2 cellular contexts compared by ENCODE assay signal in the genomic region with DNA sequence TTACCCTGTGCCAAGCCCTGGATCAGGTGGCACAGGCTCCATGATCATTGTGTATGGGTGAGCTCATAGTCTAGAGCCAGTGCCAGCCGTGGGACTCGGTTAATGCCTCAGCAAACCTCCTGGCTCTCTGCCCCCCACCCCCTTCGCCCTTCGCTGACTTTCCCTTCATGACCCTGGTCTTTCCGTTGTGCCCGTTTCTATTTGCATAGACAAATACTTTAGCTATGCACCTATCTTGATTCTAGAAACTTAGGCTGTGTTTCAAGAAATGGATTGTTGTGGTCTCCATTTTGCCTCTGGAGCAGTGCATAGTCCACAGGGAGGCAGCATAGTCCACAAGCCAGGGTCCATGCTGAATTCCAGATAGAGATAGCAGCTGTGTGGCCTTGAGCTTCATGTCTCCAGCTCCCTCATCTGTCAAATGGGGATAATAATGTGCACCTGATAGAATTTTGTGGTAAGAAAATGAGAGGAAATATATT.
TF ChIP-seq lines count a peak whose summit lies in the region.

No MANE protein-coding gene starts in this region.

TF ChIP-seq in A549, 52 proteins besides CTCF, POLR2A, EP300 and RAD21:
- TF ChIP-seq FOSL2 (IDR thresholded peaks at IDR 0.05) (no peak), FOSL2 (CRISPR knock-in tag; IDR thresholded peaks at IDR 0.05) (no peak), CBX2 (IDR thresholded peaks at IDR 0.05; ENCODE audit: borderline replicate concordance, low read depth) (no peak), SMC3 (IDR thresholded peaks at IDR 0.05) (peak; percentile 43; the same call in 2 of the 3 replicates), BCL3 (IDR thresholded peaks at IDR 0.05) (no peak)

TF ChIP-seq in H1, 55 proteins besides CTCF, POLR2A, EP300 and RAD21:
- TF ChIP-seq CHD2 (IDR thresholded peaks at IDR 0.05; ENCODE audit: low read length) (no peak), TAF1 (IDR thresholded peaks at IDR 0.05; ENCODE audit: low read depth, low read length) (no peak), YY1 (IDR thresholded peaks at IDR 0.05; ENCODE audit: low read depth, low read length) (0 out of 2 replicates have a peak, but pooled peaks have one; percentile 73)
